ENCODE assay signal across 32 cellular contexts in genomic region chrX:11753668-11754067, GRCh38.
"Had no signal": no experiment of that assay in that cellular context is flagged by ENCODE, and none has a peak within 500 bp of the region (broad histone marks: within the 10 kb centered on the region; RNA-seq: fewer than 3 reads in every experiment).

No MANE protein-coding gene starts in this region.

- H3K4me1 ChIP-seq: parathyroid adenoma, testis, tibial artery, upper lobe of right lung, uterus had no signal

- H3K9me3 Mint-ChIP-seq: natural killer cell treated with Interleukin-12 subunit alpha and Interleukin-12 subunit beta and Interleukin-15 and Interleukin-18, amount 100 ng/mL, for 72 hours; stimulated activated memory B cell treated with anti-CD40 and anti-IgM and Interleukin-4, amounts not matched to agents 10 μg/mL and 1 μg/mL and 100 μg/mL, for 72 hours; stimulated activated naive CD8-positive, alpha-beta T cell treated with anti-CD3 and anti-CD28 coated beads, Interleukin-15, amount 100 ng/mL, for 72 hours; type B pancreatic cell had no signal

- H3K27me3 Mint-ChIP-seq: stimulated activated memory B cell treated with anti-CD40 and anti-IgM and Interleukin-4, amounts not matched to agents 10 μg/mL and 1 μg/mL and 100 μg/mL, for 72 hours; type B pancreatic cell had no signal

- H3K27me3 ChIP-seq: ovary, spleen, suprapubic skin, testis, tibial artery, transverse colon, upper lobe of right lung, uterus had no signal

- ATAC-seq: naive thymus-derived CD8-positive, alpha-beta T cell; natural killer cell treated with Interleukin-12 subunit alpha and Interleukin-12 subunit beta and Interleukin-15 and Interleukin-18, amount 100 ng/mL, for 72 hours; psoas muscle; right cardiac atrium; sciatic nerve; stimulated activated memory B cell treated with anti-CD40 and anti-IgM and Interleukin-4, amounts not matched to agents 10 μg/mL and 1 μg/mL and 100 μg/mL, for 72 hours; stimulated activated naive CD8-positive, alpha-beta T cell treated with anti-CD3 and anti-CD28 coated beads, Interleukin-15, amount 100 ng/mL, for 72 hours; stimulated activated naive CD8-positive, alpha-beta T cell treated with anti-CD3 and anti-CD28 coated beads, Interleukin-15, Interleukin-2, amounts not matched to agents 100 U/mL and 50 U/mL, for 24 hours; upper lobe of right lung had no signal

- H3K27ac Mint-ChIP-seq: naive thymus-derived CD8-positive, alpha-beta T cell; natural killer cell treated with Interleukin-12 subunit alpha and Interleukin-12 subunit beta and Interleukin-15 and Interleukin-18, amount 100 ng/mL, for 72 hours; nephron progenitor cell; progenitor cell of endocrine pancreas; stimulated activated memory B cell treated with anti-CD40 and anti-IgM and Interleukin-4, amounts not matched to agents 10 μg/mL and 1 μg/mL and 100 μg/mL, for 72 hours; stimulated activated naive CD8-positive, alpha-beta T cell treated with anti-CD3 and anti-CD28 coated beads, Interleukin-15, amount 100 ng/mL, for 72 hours; type B pancreatic cell had no signal

- H2AFZ ChIP-seq: parathyroid adenoma had no signal

- H3K36me3 ChIP-seq: ovary, spleen, suprapubic skin, tibial artery, transverse colon, upper lobe of right lung, uterus had no signal

- H3K4me1 Mint-ChIP-seq: nephron progenitor cell had no signal

- H3K9ac ChIP-seq: parathyroid adenoma had no signal

- H3K36me3 Mint-ChIP-seq: naive thymus-derived CD8-positive, alpha-beta T cell; natural killer cell treated with Interleukin-12 subunit alpha and Interleukin-12 subunit beta and Interleukin-15 and Interleukin-18, amount 100 ng/mL, for 72 hours; stimulated activated memory B cell treated with anti-CD40 and anti-IgM and Interleukin-4, amounts not matched to agents 10 μg/mL and 1 μg/mL and 100 μg/mL, for 72 hours; type B pancreatic cell had no signal

- H3K27ac ChIP-seq: ovary, parathyroid adenoma, psoas muscle, skin epidermis, spleen, suprapubic skin, testis, tibial artery, transverse colon, upper lobe of right lung, uterus had no signal

- H3K9me3 ChIP-seq: ovary, psoas muscle, spleen, suprapubic skin, testis, tibial artery, transverse colon, upper lobe of right lung, uterus had no signal

- H3K4me2 ChIP-seq: smooth muscle cell had no signal

- H3K4me3 Mint-ChIP-seq: naive thymus-derived CD8-positive, alpha-beta T cell; natural killer cell treated with Interleukin-12 subunit alpha and Interleukin-12 subunit beta and Interleukin-15 and Interleukin-18, amount 100 ng/mL, for 72 hours; nephron progenitor cell; neural crest cell; stimulated activated memory B cell treated with anti-CD40 and anti-IgM and Interleukin-4, amounts not matched to agents 10 μg/mL and 1 μg/mL and 100 μg/mL, for 72 hours; stimulated activated naive CD8-positive, alpha-beta T cell treated with anti-CD3 and anti-CD28 coated beads, Interleukin-15, amount 100 ng/mL, for 72 hours; type B pancreatic cell had no signal

- DNase-seq: naive thymus-derived CD8-positive, alpha-beta T cell; nephron progenitor cell; occipital lobe; ovary; posterior cingulate gyrus; psoas muscle; right cardiac atrium; spleen; stimulated activated CD4-positive, alpha-beta T cell treated with anti-CD3 and anti-CD28 coated beads, Interleukin-12 subunit alpha, Interleukin-12 subunit beta, amount 100 ng/mL, for 4 hours; stimulated activated CD4-positive, alpha-beta T cell treated with anti-CD3 and anti-CD28 coated beads, Interleukin-1b, Interleukin-23, amount 100 ng/mL, for 48 hours; stimulated activated CD4-positive, alpha-beta T cell treated with anti-CD3 and anti-CD28 coated beads, Interleukin-4, amount 100 ng/mL, for 1 hour; stimulated activated CD4-positive, alpha-beta T cell treated with anti-CD3 and anti-CD28 coated beads, Interleukin-4, amount 100 ng/mL, for 4 hours; stimulated activated CD8-positive, alpha-beta memory T cell treated with anti-CD3 and anti-CD28 coated beads, Interleukin-4, amount 100 ng/mL, for 48 hours; stimulated activated naive CD4-positive, alpha-beta T cell; stimulated activated naive CD8-positive, alpha-beta T cell treated with anti-CD3 and anti-CD28 coated beads, Interleukin-15, amount 100 ng/mL, for 72 hours; stimulated activated naive CD8-positive, alpha-beta T cell treated with anti-CD3 and anti-CD28 coated beads, Interleukin-15, Interleukin-2, amounts not matched to agents 100 U/mL and 50 U/mL, for 24 hours; substantia nigra; testis; tibial artery; transverse colon; upper lobe of right lung; uterus had no signal

- H3K79me2 ChIP-seq: parathyroid adenoma had no signal

- H3K4me3 ChIP-seq: ovary, psoas muscle, skin epidermis, smooth muscle cell, spleen, suprapubic skin, testis, tibial artery, transverse colon, upper lobe of right lung, uterus had no signal
